2 cellular contexts compared by ENCODE assay signal in genomic region chr1:92922378-92923035, GRCh38.
TF ChIP-seq lines count a peak whose summit lies in the region.

No MANE protein-coding gene starts in this region.

TF ChIP-seq in liver, 16 proteins besides CTCF, POLR2A, EP300 and RAD21:
- TF ChIP-seq FOXA1 (IDR thresholded peaks at IDR 0.05) (no peak), RXRA (IDR thresholded peaks at IDR 0.05) (peak in 1 of 2 donors; percentile 19), REST (IDR thresholded peaks at IDR 0.05) (no peak), GABPA (IDR thresholded peaks at IDR 0.05 in 1 of 2, conservative IDR thresholded peaks at IDR 0.05 in 1 of 2) (no peak), SP1 (IDR thresholded peaks at IDR 0.05) (no peak), JUND (IDR thresholded peaks at IDR 0.05) (no peak), TAF1 (conservative IDR thresholded peaks at IDR 0.05) (no peak), ZBTB33 (IDR thresholded peaks at IDR 0.05) (no peak), HNF4A (conservative IDR thresholded peaks at IDR 0.05) (peak in 1 of 2 donors; percentile 10), FOXA2 (IDR thresholded peaks at IDR 0.05) (no peak), EGR1 (IDR thresholded peaks at IDR 0.05; ENCODE audit: low read depth in 2 of 2) (no peak), NR2F2 (IDR thresholded peaks at IDR 0.05) (no peak), HNF4G (IDR thresholded peaks at IDR 0.05) (no peak), YY1 (IDR thresholded peaks at IDR 0.05) (peak; percentile 61), MAX (IDR thresholded peaks at IDR 0.05) (no peak)
- TF ChIP-seq, protein P1, sequence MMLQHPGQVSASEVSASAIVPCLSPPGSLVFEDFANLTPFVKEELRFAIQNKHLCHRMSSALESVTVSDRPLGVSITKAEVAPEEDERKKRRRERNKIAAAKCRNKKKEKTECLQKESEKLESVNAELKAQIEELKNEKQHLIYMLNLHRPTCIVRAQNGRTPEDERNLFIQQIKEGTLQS (IDR thresholded peaks at IDR 0.05) = no peak

TF ChIP-seq in HepG2, 621 proteins besides CTCF, POLR2A, EP300 and RAD21:
- no peak for TF ChIP-seq ZNF407 (CRISPR knock-in tag; IDR thresholded peaks at IDR 0.05; ENCODE audit: not compliant biosample characterization)
- TF ChIP-seq ZNF678 (CRISPR knock-in tag; IDR thresholded peaks at IDR 0.05) = no peak
- no peak for TF ChIP-seq ZBTB7B (CRISPR knock-in tag; IDR thresholded peaks at IDR 0.05)
- no peak for TF ChIP-seq ZNF652 (CRISPR knock-in tag; IDR thresholded peaks at IDR 0.05; ENCODE audit: borderline replicate concordance, low read depth)
- TF ChIP-seq ZNF776 (CRISPR knock-in tag; IDR thresholded peaks at IDR 0.05) = no peak
- TF ChIP-seq PRMT3 (CRISPR knock-in tag; IDR thresholded peaks at IDR 0.05; ENCODE audit: borderline replicate concordance, low read depth) = no peak
- TF ChIP-seq NFRKB (IDR thresholded peaks at IDR 0.05) = no peak
- TF ChIP-seq REST (IDR thresholded peaks at IDR 0.05; ENCODE audit: borderline replicate concordance in 1 of 2, low read depth in 1 of 2, low read length in 2 of 2) = no peak
- no peak for TF ChIP-seq ZHX2 (IDR thresholded peaks at IDR 0.05; ENCODE audit: low read depth)
- TF ChIP-seq ZHX2 (CRISPR knock-in tag; IDR thresholded peaks at IDR 0.05; ENCODE audit: borderline replicate concordance) = no peak
- no peak for TF ChIP-seq ZNF326 (CRISPR knock-in tag; IDR thresholded peaks at IDR 0.05; ENCODE audit: borderline replicate concordance)
